In the genomic region with DNA sequence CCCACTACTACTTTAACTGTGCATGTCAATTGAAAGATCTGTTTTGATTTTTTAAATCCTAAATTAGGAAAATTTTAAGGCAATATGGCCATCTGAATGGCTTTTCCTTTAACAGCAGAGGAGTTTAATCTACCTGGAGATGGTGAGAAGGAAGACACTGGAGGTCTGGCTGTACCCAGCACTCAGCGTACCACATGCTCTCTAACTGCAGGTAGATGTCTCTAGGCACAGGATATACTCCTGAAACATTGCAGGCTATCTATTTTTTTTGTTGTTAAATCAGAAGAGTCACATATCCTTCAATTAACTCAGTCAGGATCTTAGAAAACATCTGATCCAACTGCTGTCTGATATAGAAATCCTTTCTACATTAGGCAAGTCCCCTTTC, we compare ENCODE assay signal across 1 cellular context.
TF ChIP-seq lines count a peak whose summit lies in the region.

No MANE protein-coding gene starts in this region.

TF ChIP-seq in HCT116, 20 proteins besides CTCF, POLR2A, EP300 and RAD21 (continued from another document):
- TF ChIP-seq, protein P1, sequence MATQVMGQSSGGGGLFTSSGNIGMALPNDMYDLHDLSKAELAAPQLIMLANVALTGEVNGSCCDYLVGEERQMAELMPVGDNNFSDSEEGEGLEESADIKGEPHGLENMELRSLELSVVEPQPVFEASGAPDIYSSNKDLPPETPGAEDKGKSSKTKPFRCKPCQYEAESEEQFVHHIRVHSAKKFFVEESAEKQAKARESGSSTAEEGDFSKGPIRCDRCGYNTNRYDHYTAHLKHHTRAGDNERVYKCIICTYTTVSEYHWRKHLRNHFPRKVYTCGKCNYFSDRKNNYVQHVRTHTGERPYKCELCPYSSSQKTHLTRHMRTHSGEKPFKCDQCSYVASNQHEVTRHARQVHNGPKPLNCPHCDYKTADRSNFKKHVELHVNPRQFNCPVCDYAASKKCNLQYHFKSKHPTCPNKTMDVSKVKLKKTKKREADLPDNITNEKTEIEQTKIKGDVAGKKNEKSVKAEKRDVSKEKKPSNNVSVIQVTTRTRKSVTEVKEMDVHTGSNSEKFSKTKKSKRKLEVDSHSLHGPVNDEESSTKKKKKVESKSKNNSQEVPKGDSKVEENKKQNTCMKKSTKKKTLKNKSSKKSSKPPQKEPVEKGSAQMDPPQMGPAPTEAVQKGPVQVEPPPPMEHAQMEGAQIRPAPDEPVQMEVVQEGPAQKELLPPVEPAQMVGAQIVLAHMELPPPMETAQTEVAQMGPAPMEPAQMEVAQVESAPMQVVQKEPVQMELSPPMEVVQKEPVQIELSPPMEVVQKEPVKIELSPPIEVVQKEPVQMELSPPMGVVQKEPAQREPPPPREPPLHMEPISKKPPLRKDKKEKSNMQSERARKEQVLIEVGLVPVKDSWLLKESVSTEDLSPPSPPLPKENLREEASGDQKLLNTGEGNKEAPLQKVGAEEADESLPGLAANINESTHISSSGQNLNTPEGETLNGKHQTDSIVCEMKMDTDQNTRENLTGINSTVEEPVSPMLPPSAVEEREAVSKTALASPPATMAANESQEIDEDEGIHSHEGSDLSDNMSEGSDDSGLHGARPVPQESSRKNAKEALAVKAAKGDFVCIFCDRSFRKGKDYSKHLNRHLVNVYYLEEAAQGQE (IDR thresholded peaks at IDR 0.05; ENCODE audit: low read depth), result no peak
- TF ChIP-seq ZNF274 (IDR thresholded peaks at IDR 0.05; ENCODE audit: low read depth, low read length) (no peak), SP1 (IDR thresholded peaks at IDR 0.05; ENCODE audit: low read depth) (no peak), SRF (IDR thresholded peaks at IDR 0.05; ENCODE audit: low read depth) (no peak), EGR1 (IDR thresholded peaks at IDR 0.05; ENCODE audit: low read depth) (no peak), JUND (IDR thresholded peaks at IDR 0.05) (no peak), EZH2phosphoT487 (IDR thresholded peaks at IDR 0.05; ENCODE audit: borderline replicate concordance) (no peak), SIN3A (IDR thresholded peaks at IDR 0.05; ENCODE audit: low read depth) (no peak), FOSL1 (IDR thresholded peaks at IDR 0.05; ENCODE audit: low read depth) (no peak)
- TF ChIP-seq, protein P2, sequence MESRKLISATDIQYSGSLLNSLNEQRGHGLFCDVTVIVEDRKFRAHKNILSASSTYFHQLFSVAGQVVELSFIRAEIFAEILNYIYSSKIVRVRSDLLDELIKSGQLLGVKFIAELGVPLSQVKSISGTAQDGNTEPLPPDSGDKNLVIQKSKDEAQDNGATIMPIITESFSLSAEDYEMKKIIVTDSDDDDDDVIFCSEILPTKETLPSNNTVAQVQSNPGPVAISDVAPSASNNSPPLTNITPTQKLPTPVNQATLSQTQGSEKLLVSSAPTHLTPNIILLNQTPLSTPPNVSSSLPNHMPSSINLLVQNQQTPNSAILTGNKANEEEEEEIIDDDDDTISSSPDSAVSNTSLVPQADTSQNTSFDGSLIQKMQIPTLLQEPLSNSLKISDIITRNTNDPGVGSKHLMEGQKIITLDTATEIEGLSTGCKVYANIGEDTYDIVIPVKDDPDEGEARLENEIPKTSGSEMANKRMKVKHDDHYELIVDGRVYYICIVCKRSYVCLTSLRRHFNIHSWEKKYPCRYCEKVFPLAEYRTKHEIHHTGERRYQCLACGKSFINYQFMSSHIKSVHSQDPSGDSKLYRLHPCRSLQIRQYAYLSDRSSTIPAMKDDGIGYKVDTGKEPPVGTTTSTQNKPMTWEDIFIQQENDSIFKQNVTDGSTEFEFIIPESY (IDR thresholded peaks at IDR 0.05; ENCODE audit: extremely low read depth, insufficient replicate concordance, low read length), result no peak
